8 cellular contexts compared by ENCODE assay signal in the genomic region with DNA sequence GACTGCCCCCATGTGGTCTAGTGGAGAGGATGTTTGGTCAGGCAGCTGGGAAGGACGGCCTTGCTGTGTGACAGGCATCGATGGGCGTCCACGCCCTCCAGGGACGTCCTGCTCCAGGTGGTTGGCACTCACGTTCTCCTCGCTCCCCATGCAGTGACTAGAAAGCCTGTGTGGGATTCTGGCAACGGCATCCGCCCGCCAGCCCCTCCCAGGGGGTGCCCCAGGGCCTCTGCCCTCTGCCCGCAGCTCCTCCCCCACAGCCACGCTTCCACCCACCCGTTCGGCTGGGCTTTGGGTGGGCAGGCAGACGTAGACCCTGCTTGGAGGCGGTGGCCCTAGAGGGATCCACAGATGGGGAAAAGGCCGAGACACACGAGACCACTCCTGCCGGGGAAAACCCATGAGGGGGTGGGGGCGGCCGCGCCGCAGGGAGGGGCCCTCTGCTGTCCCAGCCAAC. TPM values are rescaled to one million over a fixed set of nuclear protein-coding genes. Genes with fewer than 3 reads are reported as not detected.
DNase-seq lines count a peak whose midpoint lies in the region; ATAC-seq and TF ChIP-seq lines count a peak whose summit lies in the region.

No MANE protein-coding gene starts in this region.

- no peak for DNase-seq in BJ (ENCODE audit: low read depth)
- DNase-seq in activated CD4-positive, alpha-beta T cell treated with anti-CD3 and anti-CD28 coated beads, Interleukin-2, amount 50 U/mL, for 4 hours, result peak; percentile 34 to 45
- DNase-seq in epithelial cell of proximal tubule (ENCODE audit: low read depth), result no peak
- peak; percentile 94 for DNase-seq in osteoblast (ENCODE audit: insufficient read length, low spot score, missing footprints)
- DNase-seq in NCI-H1105 treated with DMSO at 0.1 percent for 48 hours (lab: John Stamatoyannopoulos, UW), result no peak

- no peaks in the 10 kb centered on the region for H3K9me3 ChIP-seq in osteoblast (ENCODE audit: low read depth, low read length)

- CTCF ChIA-PET in BJ (lab: Yijun Ruan, JAX), result interaction anchor here (1.0 kb wide), 1 partner anchor 10 kb away, joined by 3 read pairs; no protein-coding TSS in a partner anchor

- H3K4me2 ChIP-seq in osteoblast (ENCODE audit: insufficient read depth, low read length), result peak overlapping the region; percentile 84

- H3K36me3 ChIP-seq in BJ (ENCODE audit: control insufficient read depth, insufficient read depth, low read length) (peaks cover 11% of the 10 kb centered on the region), osteoblast (ENCODE audit: insufficient read depth, low read length) (peaks cover 13% of the 10 kb centered on the region)

- H2AFZ ChIP-seq in osteoblast (ENCODE audit: low read length), result no peak overlapping the region

- ATAC-seq in GM19035 (IDR thresholded peaks at IDR 0.05; ENCODE audit: unreplicated experiment) (peak; percentile 31), HG03439 (IDR thresholded peaks at IDR 0.05; ENCODE audit: unreplicated experiment) (peak; percentile 28), HG03571 (IDR thresholded peaks at IDR 0.05; ENCODE audit: unreplicated experiment) (no peak)

- no peak overlapping the region for H3K4me3 ChIP-seq in BJ (ENCODE audit: low read depth, low read length)
- H3K4me3 ChIP-seq in epithelial cell of proximal tubule (ENCODE audit: low read depth, low read length), result peak overlapping the region; percentile 48
- peak overlapping the region; percentile 73 for H3K4me3 ChIP-seq in osteoblast (ENCODE audit: insufficient read depth, low read length)

- H4K20me1 ChIP-seq in osteoblast (ENCODE audit: insufficient read depth, low read length), result peaks cover 11% of the 10 kb centered on the region

- H3K27me3 ChIP-seq in BJ (ENCODE audit: control insufficient read depth, insufficient read depth, low read length) (peaks cover 6% of the 10 kb centered on the region), osteoblast (ENCODE audit: insufficient read depth, low read length) (peaks cover 14% of the 10 kb centered on the region)

- TF ChIP-seq CTCF in BJ (IDR thresholded peaks at IDR 0.05; ENCODE audit: insufficient read depth, low read depth, low read length) (peak; percentile 34), epithelial cell of proximal tubule (conservative IDR thresholded peaks at IDR 0.05; ENCODE audit: low read depth, low read length) (peak; percentile 41), osteoblast (IDR thresholded peaks at IDR 0.05; ENCODE audit: extremely low read depth, low read depth, low read length) (peak; percentile 31)

- peaks cover 6% of the 10 kb centered on the region for H3K4me1 ChIP-seq in osteoblast (ENCODE audit: insufficient read depth, low read length)

- POLR2A ChIA-PET in BJ (lab: Charles Lee), result no interaction called here

- no peak overlapping the region for H3K27ac ChIP-seq in osteoblast (ENCODE audit: low read depth, low read length)

- no peaks in the 10 kb centered on the region for H3K79me2 ChIP-seq in osteoblast (ENCODE audit: insufficient read depth, low read length)

RNA-seq across cellular contexts. Expression of a gene that starts 4.7 kb away (rescaled TPM):
- polyA plus RNA-seq in BJ (2011; rRNA removed), result not detected in 2 replicates
- not detected in 2 replicates for polyA minus RNA-seq in BJ (2011; rRNA and poly(A)+ RNA removed)
- total RNA-seq in epithelial cell of proximal tubule (0.17 TPM in 1 of 2 replicates, not detected in the other), osteoblast (under 0.01 and 0.29 TPM in 2 replicates)

RNA-seq across cellular contexts. Expression of a gene that starts 17.1 kb away (rescaled TPM):
- polyA plus RNA-seq in BJ (2011; rRNA removed), result 120 and 187 TPM in 2 replicates
- 76.8 and 91.5 TPM in 2 replicates for polyA minus RNA-seq in BJ (2011; rRNA and poly(A)+ RNA removed)
- 877 and 896 TPM in 2 replicates for total RNA-seq in epithelial cell of proximal tubule
- total RNA-seq in osteoblast, result 144 and 250 TPM in 2 replicates

RNA-seq across cellular contexts. Expression of a gene that starts 29.2 kb away (rescaled TPM):
- 9.6 and 17.4 TPM in 2 replicates for polyA plus RNA-seq in BJ (2011; rRNA removed)
- polyA minus RNA-seq in BJ (2011; rRNA and poly(A)+ RNA removed), result 6.0 and 10.8 TPM in 2 replicates
- total RNA-seq in epithelial cell of proximal tubule (76.2 and 167 TPM in 2 replicates), osteoblast (67.3 and 73.1 TPM in 2 replicates)

RNA-seq across cellular contexts. Expression of a gene that starts 52.6 kb away (rescaled TPM):
- polyA plus RNA-seq in BJ (2011; rRNA removed), result not detected in 2 replicates
- polyA minus RNA-seq in BJ (2011; rRNA and poly(A)+ RNA removed), result not detected in 2 replicates
- total RNA-seq in epithelial cell of proximal tubule (0.23 and 0.58 TPM in 2 replicates), osteoblast (not detected in 2 replicates)

Comparison
In these comparisons a context has a peak if more than half of its experiments do, and no peak if none do; other contexts are left out.
1. DNase-seq: peak in activated CD4-positive, alpha-beta T cell treated with anti-CD3 and anti-CD28 coated beads, Interleukin-2, amount 50 U/mL, for 4 hours (2 of 2) and osteoblast (single experiment); none in BJ (single experiment), epithelial cell of proximal tubule (single experiment) and NCI-H1105 treated with DMSO at 0.1 percent for 48 hours (single experiment).
2. Peak in every context shown above with its lines, with median percentiles within 50 percentile points of each other: CTCF ChIP-seq.